In the genomic region with DNA sequence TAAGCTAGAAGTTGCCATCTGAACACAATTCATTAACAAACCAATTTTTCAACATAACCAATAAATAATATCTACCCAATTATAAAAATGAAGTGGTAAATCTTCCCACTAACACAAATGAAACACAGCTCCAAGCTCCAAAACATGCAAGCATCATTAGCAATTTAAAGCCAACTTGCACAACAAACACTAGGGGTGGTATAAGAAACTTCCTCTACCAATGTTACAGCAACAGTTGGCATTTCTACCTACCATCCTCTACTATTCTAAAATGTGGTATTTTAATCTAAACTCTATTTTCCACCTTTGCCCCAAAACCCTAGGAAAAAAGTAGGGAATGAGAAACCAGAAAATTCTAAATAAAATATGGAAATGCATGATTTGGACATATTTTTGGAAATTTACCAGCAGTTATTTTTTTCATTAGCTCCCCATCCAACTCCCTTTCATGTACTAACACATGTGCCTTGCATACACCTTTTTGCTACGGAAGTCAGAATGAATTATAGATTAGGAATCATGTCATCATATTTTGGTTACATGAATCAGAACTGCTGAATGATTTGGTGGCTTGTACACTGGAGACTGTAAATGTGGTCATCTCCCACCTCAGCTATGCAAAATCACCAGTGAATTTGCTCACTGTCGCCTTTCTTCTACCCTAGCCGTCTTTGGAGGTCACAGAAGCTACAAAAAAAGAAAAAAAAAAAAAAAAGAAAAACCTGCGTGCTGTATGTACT, we compare ENCODE assay signal across 1 cellular context.
TF ChIP-seq lines count a peak whose summit lies in the region.

No MANE protein-coding gene starts in this region.

TF ChIP-seq in GM12878, 131 proteins besides CTCF, POLR2A, EP300 and RAD21:
- TF ChIP-seq NRF1 (conservative IDR thresholded peaks at IDR 0.05; ENCODE audit: low read depth, low read length) (no peak), RUNX3 (IDR thresholded peaks at IDR 0.05; ENCODE audit: low read length) (peak; percentile 56), ZNF384 (IDR thresholded peaks at IDR 0.05; ENCODE audit: borderline replicate concordance, low read depth, low read length) (0 out of 2 replicates have a peak, but pooled peaks have one; percentile 17)
